Comparison of ENCODE assay signal across 22 cellular contexts in the genomic region with DNA sequence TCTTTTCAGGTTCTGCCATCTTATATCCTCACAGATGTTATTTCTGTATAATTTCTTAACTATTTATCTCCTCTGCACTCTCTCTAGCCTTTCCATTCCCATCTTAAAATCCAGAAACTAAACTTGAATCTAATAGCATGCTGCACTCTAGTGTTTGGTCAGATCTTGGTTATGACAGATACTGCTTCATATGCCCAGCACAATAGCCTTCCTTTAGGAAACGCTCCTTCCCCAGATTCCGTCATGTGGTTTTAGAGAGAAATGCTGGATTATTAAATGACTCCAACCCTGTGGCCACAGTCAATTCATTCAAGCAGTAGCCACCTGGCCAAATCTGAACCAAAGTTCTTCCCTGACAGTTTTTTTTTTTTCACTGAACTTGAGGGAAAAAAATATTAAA. TPM values are rescaled to one million over a fixed set of nuclear protein-coding genes. Genes with fewer than 3 reads are reported as not detected.
DNase-seq lines count a peak whose midpoint lies in the region; ATAC-seq and TF ChIP-seq lines count a peak whose summit lies in the region.
"Had no signal": no experiment of that assay in that cellular context is flagged by ENCODE, and none has a peak within 500 bp of the region (broad histone marks: within the 10 kb centered on the region; RNA-seq: fewer than 3 reads in every experiment).

No MANE protein-coding gene starts in this region.

- no peak for TF ChIP-seq RAD21 in neural cell (conservative IDR thresholded peaks at IDR 0.05)

- ATAC-seq in T-helper 17 cell (no peak), HG02973 (IDR thresholded peaks at IDR 0.05; ENCODE audit: unreplicated experiment) (no peak), HG02981 (IDR thresholded peaks at IDR 0.05; ENCODE audit: unreplicated experiment) (no peak)
- ATAC-seq: esophagus mucosa had no signal

- H3K27ac Mint-ChIP-seq in activated T-cell treated with anti-CD3 and anti-CD28 coated beads, Interleukin-2, amount 50 U/mL, for 24 hours: peak overlapping the region; percentile 84
- H3K27ac Mint-ChIP-seq in T-helper 17 cell (peak overlapping the region; percentile 90), chondrocyte (ENCODE audit: unreplicated experiment) (no peak overlapping the region)
- H3K27ac Mint-ChIP-seq: activated B cell treated with CpG ODN at 0.5 μM for 24 hours, brain had no signal

- no peak for TF ChIP-seq EP300 in neural cell (conservative IDR thresholded peaks at IDR 0.05; ENCODE audit: poor library complexity, severe bottlenecking)

- peaks cover 94% of the 10 kb centered on the region for H3K4me1 Mint-ChIP-seq in activated T-cell treated with anti-CD3 and anti-CD28 coated beads, Interleukin-2, amount 50 U/mL, for 24 hours (ENCODE audit: low read depth)
- H3K4me1 Mint-ChIP-seq in T-helper 17 cell (peaks cover 74% of the 10 kb centered on the region), chondrocyte (ENCODE audit: low read depth) (no peaks in the 10 kb centered on the region)
- H3K4me1 Mint-ChIP-seq: brain had no signal

- H3K9me3 ChIP-seq in T-helper 17 cell (ENCODE audit: control insufficient read depth, low read length, poor library complexity, severe bottlenecking) (no peaks in the 10 kb centered on the region), neural cell (ENCODE audit: low read length) (no peaks in the 10 kb centered on the region)
- H3K9me3 ChIP-seq: left ventricle myocardium inferior, MG63 had no signal

- H3K4me3 Mint-ChIP-seq in activated T-cell treated with anti-CD3 and anti-CD28 coated beads, Interleukin-2, amount 50 U/mL, for 24 hours: no peak overlapping the region
- H3K4me3 Mint-ChIP-seq in T-helper 17 cell (no peak overlapping the region), chondrocyte (ENCODE audit: unreplicated experiment) (no peak overlapping the region)
- H3K4me3 Mint-ChIP-seq: activated B cell treated with CpG ODN at 0.5 μM for 24 hours, brain had no signal

- no peaks in the 10 kb centered on the region for H3K36me3 ChIP-seq in neural cell (ENCODE audit: insufficient read depth, low read length)
- H3K36me3 ChIP-seq: left ventricle myocardium inferior, MG63 had no signal

- peak; percentile 53 for TF ChIP-seq CTCF in chondrocyte (IDR thresholded peaks at IDR 0.05)
- no peak for TF ChIP-seq CTCF in neural cell (IDR thresholded peaks at IDR 0.05; ENCODE audit: poor library complexity, severe bottlenecking)

- no peak overlapping the region for H3K27ac ChIP-seq in neural cell (ENCODE audit: low read length)
- H3K27ac ChIP-seq: left ventricle myocardium inferior, parathyroid adenoma had no signal

- DNase-seq in activated T-cell treated with anti-CD3 and anti-CD28 coated beads, Interleukin-2, amount 50 U/mL, for 24 hours: no peak
- DNase-seq in activated T-cell treated with anti-CD3 and anti-CD28 coated beads for 4 hours (no peak), T-helper 17 cell (no peak), chondrocyte (ENCODE audit: low spot score) (no peak), NCI-H748 (lab: John Stamatoyannopoulos, UW; ENCODE audit: unreplicated experiment) (no peak)
- DNase-seq: activated B cell treated with CpG ODN at 0.5 μM for 24 hours; activated naive CD4-positive, alpha-beta T cell treated with Interleukin-2 at 50 U/mL for 16 hours; DND-41; head of caudate nucleus; left ventricle myocardium inferior; MG63; NCI-H1694; NCI-H2227 treated with DMSO at 0.1 percent for 48 hours; NK-92 treated with Interleukin-12 subunit alpha and Interleukin-12 subunit beta, amount 100 ng/mL, for 24 hours; RPMI8226; stimulated activated CD4-positive, alpha-beta T cell treated with anti-CD3 and anti-CD28 coated beads, Interleukin-1b, Interleukin-23, amount 100 ng/mL, for 48 hours had no signal

- no peaks in the 10 kb centered on the region for H3K27me3 ChIP-seq in neural cell (ENCODE audit: insufficient read depth, low read depth, low read length)
- H3K27me3 ChIP-seq: MG63 had no signal

- H3F3A ChIP-seq in neural cell (ENCODE audit: insufficient read depth, low read length, poor library complexity, severe bottlenecking): no peaks in the 10 kb centered on the region

- peaks cover 3% of the 10 kb centered on the region for H3K9me3 Mint-ChIP-seq in activated T-cell treated with anti-CD3 and anti-CD28 coated beads, Interleukin-2, amount 50 U/mL, for 24 hours
- no peaks in the 10 kb centered on the region for H3K9me3 Mint-ChIP-seq in chondrocyte (ENCODE audit: low read depth)
- H3K9me3 Mint-ChIP-seq: activated B cell treated with CpG ODN at 0.5 μM for 24 hours, brain had no signal

- no peak overlapping the region for H3K4me3 ChIP-seq in neural cell (ENCODE audit: low read length)
- H3K4me3 ChIP-seq: left ventricle myocardium inferior, MG63 had no signal

- no peak overlapping the region for H2AFZ ChIP-seq in neural cell (ENCODE audit: low read depth, low read length)
- H2AFZ ChIP-seq: parathyroid adenoma had no signal

- peaks cover 89% of the 10 kb centered on the region for H3K36me3 Mint-ChIP-seq in activated T-cell treated with anti-CD3 and anti-CD28 coated beads, Interleukin-2, amount 50 U/mL, for 24 hours (ENCODE audit: low read depth)
- H3K36me3 Mint-ChIP-seq in T-helper 17 cell (ENCODE audit: low read depth) (peaks cover 10% of the 10 kb centered on the region), chondrocyte (ENCODE audit: low read depth) (no peaks in the 10 kb centered on the region)
- H3K36me3 Mint-ChIP-seq: brain had no signal

- no peak overlapping the region for H3K9ac ChIP-seq in neural cell (ENCODE audit: low read length)
- H3K9ac ChIP-seq: parathyroid adenoma had no signal

- no peaks in the 10 kb centered on the region for H3K27me3 Mint-ChIP-seq in activated T-cell treated with anti-CD3 and anti-CD28 coated beads, Interleukin-2, amount 50 U/mL, for 24 hours
- H3K27me3 Mint-ChIP-seq in T-helper 17 cell: no peaks in the 10 kb centered on the region
- no peaks in the 10 kb centered on the region for H3K27me3 Mint-ChIP-seq in chondrocyte (ENCODE audit: low read depth)
- H3K27me3 Mint-ChIP-seq: activated B cell treated with CpG ODN at 0.5 μM for 24 hours, brain had no signal

- no peaks in the 10 kb centered on the region for H4K20me1 ChIP-seq in neural cell (ENCODE audit: insufficient read depth)

- no peaks in the 10 kb centered on the region for H3K9me2 ChIP-seq in neural cell (ENCODE audit: insufficient read depth, low read length)

- H3K79me2 ChIP-seq in neural cell (replicated peaks; ENCODE audit: insufficient read depth, low read length): no peaks in the 10 kb centered on the region
- H3K79me2 ChIP-seq: parathyroid adenoma had no signal

- H3K4me2 ChIP-seq in neural cell (ENCODE audit: low read length): no peak overlapping the region

TF ChIP-seq in neural cell, 6 proteins besides CTCF, POLR2A, EP300 and RAD21:
- TF ChIP-seq, protein P1, sequence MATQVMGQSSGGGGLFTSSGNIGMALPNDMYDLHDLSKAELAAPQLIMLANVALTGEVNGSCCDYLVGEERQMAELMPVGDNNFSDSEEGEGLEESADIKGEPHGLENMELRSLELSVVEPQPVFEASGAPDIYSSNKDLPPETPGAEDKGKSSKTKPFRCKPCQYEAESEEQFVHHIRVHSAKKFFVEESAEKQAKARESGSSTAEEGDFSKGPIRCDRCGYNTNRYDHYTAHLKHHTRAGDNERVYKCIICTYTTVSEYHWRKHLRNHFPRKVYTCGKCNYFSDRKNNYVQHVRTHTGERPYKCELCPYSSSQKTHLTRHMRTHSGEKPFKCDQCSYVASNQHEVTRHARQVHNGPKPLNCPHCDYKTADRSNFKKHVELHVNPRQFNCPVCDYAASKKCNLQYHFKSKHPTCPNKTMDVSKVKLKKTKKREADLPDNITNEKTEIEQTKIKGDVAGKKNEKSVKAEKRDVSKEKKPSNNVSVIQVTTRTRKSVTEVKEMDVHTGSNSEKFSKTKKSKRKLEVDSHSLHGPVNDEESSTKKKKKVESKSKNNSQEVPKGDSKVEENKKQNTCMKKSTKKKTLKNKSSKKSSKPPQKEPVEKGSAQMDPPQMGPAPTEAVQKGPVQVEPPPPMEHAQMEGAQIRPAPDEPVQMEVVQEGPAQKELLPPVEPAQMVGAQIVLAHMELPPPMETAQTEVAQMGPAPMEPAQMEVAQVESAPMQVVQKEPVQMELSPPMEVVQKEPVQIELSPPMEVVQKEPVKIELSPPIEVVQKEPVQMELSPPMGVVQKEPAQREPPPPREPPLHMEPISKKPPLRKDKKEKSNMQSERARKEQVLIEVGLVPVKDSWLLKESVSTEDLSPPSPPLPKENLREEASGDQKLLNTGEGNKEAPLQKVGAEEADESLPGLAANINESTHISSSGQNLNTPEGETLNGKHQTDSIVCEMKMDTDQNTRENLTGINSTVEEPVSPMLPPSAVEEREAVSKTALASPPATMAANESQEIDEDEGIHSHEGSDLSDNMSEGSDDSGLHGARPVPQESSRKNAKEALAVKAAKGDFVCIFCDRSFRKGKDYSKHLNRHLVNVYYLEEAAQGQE (IDR thresholded peaks at IDR 0.05; ENCODE audit: borderline replicate concordance): no peak
- TF ChIP-seq EZH2 (IDR thresholded peaks at IDR 0.05; ENCODE audit: borderline replicate concordance, insufficient read depth, low read length, poor library complexity, severe bottlenecking) (no peak), MXI1 (conservative IDR thresholded peaks at IDR 0.05; ENCODE audit: poor library complexity, severe bottlenecking) (no peak), TAF1 (IDR thresholded peaks at IDR 0.05; ENCODE audit: low read depth) (no peak), SMC3 (conservative IDR thresholded peaks at IDR 0.05; ENCODE audit: poor library complexity) (peak; percentile 18)

RNA-seq across cellular contexts. Expression of a gene that starts 19.4 kb away (rescaled TPM):
- total RNA-seq in T-helper 17 cell (100 to 1,000 TPM; 121 to 138 TPM), chondrocyte (0.52 to 1.1 TPM in 2 of 3 replicates, not detected in the other)
- 2.6 and 3.1 TPM in 2 replicates for polyA plus RNA-seq in neural cell
- polyA minus RNA-seq in neural cell: 4.5 and 5.4 TPM in 2 replicates

Comparison
In these comparisons a context has a peak if more than half of its experiments do, and no peak if none do; other contexts are left out.
1. RNA of a gene that starts 19.4 kb away (total RNA-seq): 121 to 138 TPM in T-helper 17 cell; 0.52 to 1.1 TPM in chondrocyte; every median in the first group is over 10 times any median in the second.